Comparison of ENCODE assay signal across 18 cellular contexts in the genomic region with DNA sequence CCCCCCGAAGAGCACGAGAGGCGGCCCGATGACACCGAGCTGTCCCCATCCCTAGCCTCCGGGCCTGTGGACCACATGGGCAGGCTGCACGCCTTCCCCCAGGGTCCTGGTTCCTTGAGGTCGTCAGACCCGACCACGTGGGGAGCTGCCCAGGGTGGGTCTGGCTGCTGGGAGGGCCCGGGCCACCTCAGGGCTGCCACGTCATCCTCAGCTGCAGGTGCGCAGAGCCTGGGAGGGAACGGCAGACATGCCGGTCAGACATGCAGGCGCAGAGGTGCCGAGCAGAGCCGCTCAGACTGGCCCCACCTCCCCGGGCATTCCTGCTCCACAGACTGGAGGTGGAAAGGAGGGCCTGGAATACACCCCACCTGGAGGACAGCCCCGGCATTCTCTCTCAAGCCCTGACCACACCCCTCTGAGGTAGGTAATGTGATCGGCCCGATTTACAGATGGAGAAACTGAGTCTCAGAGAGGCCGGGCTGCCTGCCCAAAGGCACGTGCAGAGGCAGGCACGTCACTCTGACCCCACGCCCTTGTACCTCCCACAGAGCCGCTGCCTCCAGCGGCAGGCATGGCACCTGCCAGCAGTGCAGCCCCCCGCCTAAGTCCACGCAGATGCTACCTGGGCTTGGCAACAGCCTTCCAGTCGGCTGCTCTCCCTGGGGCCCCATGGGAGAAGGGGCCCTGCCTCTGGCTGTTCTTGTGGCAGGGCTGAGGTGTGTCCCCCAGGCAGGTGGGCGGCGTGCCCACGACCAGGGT. TPM values are rescaled to one million over a fixed set of nuclear protein-coding genes. Genes with fewer than 3 reads are reported as not detected.
"Had no signal": no experiment of that assay in that cellular context is flagged by ENCODE, and none has a peak within 500 bp of the region (broad histone marks: within the 10 kb centered on the region; RNA-seq: fewer than 3 reads in every experiment).

No MANE protein-coding gene starts in this region.

- H3K4me1 ChIP-seq: ascending aorta, gastroesophageal sphincter, heart left ventricle, pancreas, upper lobe of right lung had no signal

- H3K9me3 ChIP-seq: ascending aorta, gastroesophageal sphincter, heart left ventricle, pancreas, thoracic aorta, upper lobe of right lung had no signal

- H3K36me3 ChIP-seq: ascending aorta, gastroesophageal sphincter, heart left ventricle, pancreas, thoracic aorta, upper lobe of right lung, WERI-Rb-1 had no signal

- H3K27ac ChIP-seq: ascending aorta, coronary artery, gastroesophageal sphincter, heart left ventricle, pancreas, thoracic aorta, upper lobe of right lung, WERI-Rb-1 had no signal

- H3K27me3 ChIP-seq: ascending aorta, pancreas, upper lobe of right lung had no signal

- DNase-seq: activated CD4-positive, alpha-beta T cell treated with anti-CD3 and anti-CD28 coated beads, Interleukin-2, amount 50 U/mL, for 4 hours; activated gamma-delta T cell; heart left ventricle; kidney glomerular epithelial cell; mesendoderm; naive thymus-derived CD4-positive, alpha-beta T cell; stimulated activated naive B cell treated with anti-CD40 and anti-IgM and Interleukin-4, amounts not matched to agents 10 μg/mL and 1 μg/mL and 100 μg/mL, for 72 hours; T-helper 2 cell; upper lobe of right lung; WERI-Rb-1 had no signal

- FAIRE-seq: endometrium, pancreas had no signal

- ATAC-seq: gastroesophageal sphincter; heart left ventricle; naive thymus-derived CD4-positive, alpha-beta T cell; pancreas; stimulated activated naive B cell treated with anti-CD40 and anti-IgM and Interleukin-4, amounts not matched to agents 10 μg/mL and 1 μg/mL and 100 μg/mL, for 72 hours; upper lobe of right lung had no signal

- H3K4me3 ChIP-seq: ascending aorta, coronary artery, gastroesophageal sphincter, heart left ventricle, pancreas, thoracic aorta, upper lobe of right lung had no signal

RNA-seq across cellular contexts. Expression of a gene that starts 0.6 kb away (rescaled TPM):
- total RNA-seq: gastroesophageal sphincter, pulmonary artery endothelial cell, thoracic aorta had no signal
- polyA plus RNA-seq: esophagus; heart left ventricle; naive thymus-derived CD4-positive, alpha-beta T cell had no signal
